In the genomic region with DNA sequence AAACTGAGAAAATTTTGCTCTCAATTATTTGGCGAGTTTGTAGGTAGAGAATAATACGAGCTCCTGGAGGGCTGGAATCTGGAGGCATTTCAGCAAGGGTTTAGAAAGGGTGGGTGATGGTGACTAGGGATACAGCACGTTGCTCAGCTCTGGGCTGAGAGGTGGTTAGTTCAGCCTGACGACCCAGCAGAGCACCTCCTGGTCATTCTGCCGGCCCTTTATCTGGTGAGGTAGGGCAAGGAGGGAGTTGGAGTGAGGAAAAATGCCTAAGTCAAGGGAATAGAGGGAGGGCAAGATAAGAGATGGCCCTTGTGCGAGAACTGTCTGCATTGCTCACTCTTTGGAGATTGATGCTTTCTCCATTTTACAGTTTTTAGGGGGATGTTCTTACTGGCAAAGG, we compare ENCODE assay signal across 22 cellular contexts. TPM values are rescaled to one million over a fixed set of nuclear protein-coding genes. Genes with fewer than 3 reads are reported as not detected.
DNase-seq lines count a peak whose midpoint lies in the region; ATAC-seq, FAIRE-seq and TF ChIP-seq lines count a peak whose summit lies in the region.
"Had no signal": no experiment of that assay in that cellular context is flagged by ENCODE, and none has a peak within 500 bp of the region (broad histone marks: within the 10 kb centered on the region; RNA-seq: fewer than 3 reads in every experiment).

No MANE protein-coding gene starts in this region.

- peaks cover 66% of the 10 kb centered on the region for H3K4me1 Mint-ChIP-seq in stimulated activated memory B cell treated with anti-CD40 and anti-IgM and Interleukin-4, amounts not matched to agents 10 μg/mL and 1 μg/mL and 100 μg/mL, for 72 hours
- H3K4me1 Mint-ChIP-seq in neural progenitor cell, result peaks cover 40% of the 10 kb centered on the region

- H3F3A ChIP-seq in neural progenitor cell (ENCODE audit: low read depth), result no peaks in the 10 kb centered on the region

- DNase-seq in NCI-H82 (lab: John Stamatoyannopoulos, UW) (peak; percentile 30), NCI-H82 treated with DMSO at 0.1 percent for 48 hours (lab: John Stamatoyannopoulos, UW; ENCODE audit: unreplicated experiment) (no peak), RWPE2 (ENCODE audit: low spot score) (no peak), keratinocyte (ENCODE audit: low read depth, low spot score) (no peak), GM20000 (ENCODE audit: low spot score) (no peak), NCI-H128 (lab: John Stamatoyannopoulos, UW; ENCODE audit: unreplicated experiment) (no peak), neural progenitor cell (ENCODE audit: low spot score) (no peak)
- DNase-seq: 8988T; activated CD4-positive, CD25-positive, alpha-beta regulatory T cell; activated naive CD4-positive, alpha-beta T cell treated with anti-CD3 and anti-CD28 coated beads for 36 hours; caudate nucleus; CD4-positive, alpha-beta memory T cell; foreskin melanocyte; HCEC 1CT; KG1; NCI-H1436; NCI-H446 treated with DMSO at 0.1 percent for 48 hours; nucleus accumbens; OCI-M1 had no signal

- H3K9ac ChIP-seq in keratinocyte (ENCODE audit: control insufficient read depth, extremely low read depth, insufficient read depth, low read length) (peak overlapping the region; percentile 77), neural progenitor cell (no peak overlapping the region)

- H2AFZ ChIP-seq in keratinocyte (ENCODE audit: control insufficient read depth, low read length), result no peak overlapping the region
- no peak overlapping the region for H2AFZ ChIP-seq in neural progenitor cell (replicated peaks)

- peak overlapping the region; percentile 66 for H3K27ac Mint-ChIP-seq in stimulated activated memory B cell treated with anti-CD40 and anti-IgM and Interleukin-4, amounts not matched to agents 10 μg/mL and 1 μg/mL and 100 μg/mL, for 72 hours
- no peak overlapping the region for H3K27ac Mint-ChIP-seq in neural progenitor cell
- H3K27ac Mint-ChIP-seq: activated naive CD4-positive, alpha-beta T cell treated with anti-CD3 and anti-CD28 coated beads for 36 hours had no signal

- H4K20me1 ChIP-seq in keratinocyte (ENCODE audit: control insufficient read depth, extremely low read depth, insufficient read depth, low read length) (no peaks in the 10 kb centered on the region), neural progenitor cell (ENCODE audit: low read depth) (peaks cover 44% of the 10 kb centered on the region)

- TF ChIP-seq CTCF in RWPE2 (IDR thresholded peaks at IDR 0.05; ENCODE audit: poor library complexity, severe bottlenecking) (no peak), keratinocyte (optimal IDR thresholded peaks at IDR 0.05 in 1 of 3, IDR thresholded peaks at IDR 0.05 in 1 of 3, conservative IDR thresholded peaks at IDR 0.05 in 1 of 3; ENCODE audit: extremely low read depth in 1 of 3, insufficient read depth in 2 of 3, low read length in 3 of 3) (no peak), GM20000 (IDR thresholded peaks at IDR 0.05; ENCODE audit: extremely low read depth, missing control alignments) (no peak), neural progenitor cell (IDR thresholded peaks at IDR 0.05) (no peak)

- H3K79me2 ChIP-seq in keratinocyte (ENCODE audit: control insufficient read depth, insufficient read depth, low read length) (peaks cover 81% of the 10 kb centered on the region), neural progenitor cell (ENCODE audit: low read depth) (peaks cover 86% of the 10 kb centered on the region)

- H3K9me3 Mint-ChIP-seq in stimulated activated memory B cell treated with anti-CD40 and anti-IgM and Interleukin-4, amounts not matched to agents 10 μg/mL and 1 μg/mL and 100 μg/mL, for 72 hours, result peaks cover 9% of the 10 kb centered on the region
- H3K9me3 Mint-ChIP-seq in neural progenitor cell, result peaks cover 12% of the 10 kb centered on the region

- H3K4me3 ChIP-seq in RWPE2 (ENCODE audit: severe bottlenecking) (no peak overlapping the region), keratinocyte (ENCODE audit: control insufficient read depth in 2 of 3, extremely low read depth in 1 of 3, insufficient read depth in 2 of 3, low read depth in 1 of 3, low read length in 3 of 3) (peak overlapping the region in 1 of 3 experiments; percentile 4), neural progenitor cell (no peak overlapping the region)
- H3K4me3 ChIP-seq: skin epidermis had no signal

- no peaks in the 10 kb centered on the region for H3K36me3 ChIP-seq in RWPE2 (ENCODE audit: low read depth)
- H3K36me3 ChIP-seq in keratinocyte (ENCODE audit: control insufficient read depth in 2 of 2, extremely low read depth in 1 of 2, insufficient read depth in 2 of 2, low read length in 2 of 2), result peaks cover 5 to 9% of the 10 kb centered on the region in 2 experiments
- H3K36me3 ChIP-seq in neural progenitor cell, result no peaks in the 10 kb centered on the region

- no peak overlapping the region for H3K4me3 Mint-ChIP-seq in stimulated activated memory B cell treated with anti-CD40 and anti-IgM and Interleukin-4, amounts not matched to agents 10 μg/mL and 1 μg/mL and 100 μg/mL, for 72 hours
- H3K4me3 Mint-ChIP-seq in neural progenitor cell, result no peak overlapping the region
- H3K4me3 Mint-ChIP-seq: activated naive CD4-positive, alpha-beta T cell treated with anti-CD3 and anti-CD28 coated beads for 36 hours; CD4-positive, alpha-beta memory T cell; stimulated activated naive CD8-positive, alpha-beta T cell treated with anti-CD3 and anti-CD28 coated beads, Interleukin-15, Interleukin-2, amounts not matched to agents 100 ng/mL and 50 ng/mL, for 24 hours had no signal

- dilution Hi-C loops in keratinocyte (cut with MboI; ENCODE audit: extremely low pct_ligation_motif_present, low sequenced_read_pairs), result no loop called here

- peaks cover 44% of the 10 kb centered on the region for H3K36me3 Mint-ChIP-seq in stimulated activated memory B cell treated with anti-CD40 and anti-IgM and Interleukin-4, amounts not matched to agents 10 μg/mL and 1 μg/mL and 100 μg/mL, for 72 hours
- peaks cover 31% of the 10 kb centered on the region for H3K36me3 Mint-ChIP-seq in neural progenitor cell

- H3K4me1 ChIP-seq in RWPE2 (ENCODE audit: insufficient read depth, poor library complexity, severe bottlenecking), result peaks cover 50% of the 10 kb centered on the region
- peaks cover 56% of the 10 kb centered on the region for H3K4me1 ChIP-seq in keratinocyte (ENCODE audit: control insufficient read depth, extremely low read depth, insufficient read depth, low read length)
- H3K4me1 ChIP-seq in neural progenitor cell, result peaks cover 4% of the 10 kb centered on the region

- H3K27me3 ChIP-seq in RWPE2 (ENCODE audit: insufficient read depth, poor library complexity, severe bottlenecking), result no peaks in the 10 kb centered on the region
- H3K27me3 ChIP-seq in keratinocyte (ENCODE audit: control insufficient read depth, extremely low read depth, insufficient read depth, low read length), result no peaks in the 10 kb centered on the region
- H3K27me3 ChIP-seq in neural progenitor cell, result no peaks in the 10 kb centered on the region

- ATAC-seq in RWPE2 (ENCODE audit: low read depth), result no peak
- no peak for ATAC-seq in stimulated activated memory B cell treated with anti-CD40 and anti-IgM and Interleukin-4, amounts not matched to agents 10 μg/mL and 1 μg/mL and 100 μg/mL, for 72 hours

- H3K9me3 ChIP-seq in RWPE2 (ENCODE audit: severe bottlenecking) (no peaks in the 10 kb centered on the region), keratinocyte (ENCODE audit: control insufficient read depth, low read depth, low read length) (peaks cover 8% of the 10 kb centered on the region), neural progenitor cell (ENCODE audit: low read depth) (no peaks in the 10 kb centered on the region)

- H3K4me2 ChIP-seq in keratinocyte (ENCODE audit: control insufficient read depth, extremely low read depth, insufficient read depth, low read depth, low read length) (peak overlapping the region; percentile 90), neural progenitor cell (no peak overlapping the region)

- peaks cover 2% of the 10 kb centered on the region for H3K9me1 ChIP-seq in keratinocyte (ENCODE audit: control insufficient read depth, extremely low read depth, insufficient read depth, low read length)

- FAIRE-seq in keratinocyte (lab: Jason Lieb, UNC), result no peak

- H3K27ac ChIP-seq in RWPE2 (ENCODE audit: poor library complexity, severe bottlenecking) (peak overlapping the region; percentile 98), keratinocyte (ENCODE audit: control insufficient read depth, insufficient read depth, low read length) (peak overlapping the region; percentile 92), neural progenitor cell (no peak overlapping the region)

- H3K27me3 Mint-ChIP-seq in stimulated activated memory B cell treated with anti-CD40 and anti-IgM and Interleukin-4, amounts not matched to agents 10 μg/mL and 1 μg/mL and 100 μg/mL, for 72 hours, result no peaks in the 10 kb centered on the region
- peaks cover 8% of the 10 kb centered on the region for H3K27me3 Mint-ChIP-seq in neural progenitor cell (ENCODE audit: insufficient read depth, low read depth)
- H3K27me3 Mint-ChIP-seq: CD4-positive, alpha-beta memory T cell had no signal

RNA-seq across cellular contexts. Expression of a gene that starts 19.1 kb away (rescaled TPM):
- polyA plus RNA-seq in keratinocyte, result 58.8 to 106 TPM (median 61.7 TPM) in 3 replicates
- 18.4 TPM for polyA plus RNA-seq in keratinocyte (2011; ENCODE audit: low read depth)
- 34.0 and 45.9 TPM in 2 replicates for polyA plus RNA-seq in keratinocyte (2011; cell fraction: cytosol; rRNA removed)
- polyA plus RNA-seq in keratinocyte (2011; cell fraction: nucleus; rRNA removed), result 193 and 203 TPM in 2 replicates
- 36.1 and 114 TPM in 2 replicates for polyA plus RNA-seq in keratinocyte (2012; ENCODE audit: low replicate concordance)
- 68.8 to 84.1 TPM (median 73.4 TPM) in 3 replicates for polyA minus RNA-seq in keratinocyte
- polyA minus RNA-seq in keratinocyte (2011; cell fraction: cytosol; rRNA and poly(A)+ RNA removed), result 80.0 TPM
- 166 and 226 TPM in 2 replicates for polyA minus RNA-seq in keratinocyte (2011; cell fraction: nucleus; rRNA and poly(A)+ RNA removed)
- 37.6 and 61.4 TPM in 2 replicates for total RNA-seq in neural progenitor cell (ENCODE audit: low replicate concordance)
